24 cellular contexts compared by ENCODE assay signal in genomic region chr15:89099968-89100367, GRCh38. TPM values are rescaled to one million over a fixed set of nuclear protein-coding genes. Genes with fewer than 3 reads are reported as not detected.
DNase-seq lines count a peak whose midpoint lies in the region; ATAC-seq, FAIRE-seq and TF ChIP-seq lines count a peak whose summit lies in the region.
"Had no signal": no experiment of that assay in that cellular context is flagged by ENCODE, and none has a peak within 500 bp of the region (broad histone marks: within the 10 kb centered on the region; RNA-seq: fewer than 3 reads in every experiment).

No MANE protein-coding gene starts in this region.

- no peaks in the 10 kb centered on the region for H3K9me3 Mint-ChIP-seq in natural killer cell
- H3K9me3 Mint-ChIP-seq: naive B cell, T-cell had no signal

- TF ChIP-seq CTCF in bronchial epithelial cell (IDR thresholded peaks at IDR 0.05; ENCODE audit: insufficient read depth, low read length, severe bottlenecking) (no peak), natural killer cell (IDR thresholded peaks at IDR 0.05) (no peak), uterus (IDR thresholded peaks at IDR 0.05) (no peak)

- no peak overlapping the region for H3K4me3 Mint-ChIP-seq in natural killer cell
- H3K4me3 Mint-ChIP-seq: naive B cell, T-cell had no signal

- TF ChIP-seq POLR2A in uterus (IDR thresholded peaks at IDR 0.05): no peak

- H3K36me3 Mint-ChIP-seq in natural killer cell: peaks cover 7% of the 10 kb centered on the region

- ATAC-seq in right cardiac atrium (no peak), Right ventricle myocardium superior (ENCODE audit: poor library complexity) (no peak), natural killer cell (no peak)
- ATAC-seq: pancreas, T-cell had no signal

- H3K4me1 Mint-ChIP-seq in natural killer cell: peaks cover 52 to 55% of the 10 kb centered on the region in 2 donors

- H3K27me3 Mint-ChIP-seq in natural killer cell (ENCODE audit: low read depth in 2 of 2): no peaks in the 10 kb centered on the region
- H3K27me3 Mint-ChIP-seq: naive B cell, T-cell had no signal

- no peaks in the 10 kb centered on the region for H3K27me3 ChIP-seq in right cardiac atrium (ENCODE audit: control insufficient read depth, insufficient read depth)
- H3K27me3 ChIP-seq in bronchial epithelial cell (ENCODE audit: control insufficient read depth, insufficient read depth, low read length): no peaks in the 10 kb centered on the region
- no peaks in the 10 kb centered on the region for H3K27me3 ChIP-seq in uterus
- H3K27me3 ChIP-seq: BLaER1, pancreas, SJCRH30 had no signal

- H3K27ac ChIP-seq in right cardiac atrium (ENCODE audit: low read length) (peak overlapping the region; percentile 6), uterus (peak overlapping the region; percentile 9 to 88)
- H3K27ac ChIP-seq: BLaER1, SJCRH30 had no signal

- H3K4me1 ChIP-seq in right cardiac atrium (ENCODE audit: control insufficient read depth, insufficient read depth, low read length): peaks cover 29% of the 10 kb centered on the region
- peaks cover 31 to 41% of the 10 kb centered on the region in 2 donors for H3K4me1 ChIP-seq in uterus
- H3K4me1 ChIP-seq: BLaER1 had no signal

- DNase-seq in right cardiac atrium (no peak), Right ventricle myocardium superior (no peak), bronchial epithelial cell (ENCODE audit: low read depth) (peak; percentile 68), natural killer cell (no peak), uterus (no peak), NCI-H2029 treated with DMSO at 0.1 percent for 48 hours (lab: John Stamatoyannopoulos, UW) (no peak), inferior parietal cortex (ENCODE audit: extremely low spot score) (no peak)
- DNase-seq in activated CD4-positive, alpha-beta T cell treated with anti-CD3 and anti-CD28 coated beads for 4 hours: no peak
- DNase-seq: ACHN; activated CD4-positive, alpha-beta T cell treated with anti-CD3 and anti-CD28 coated beads for 1 hour; activated gamma-delta T cell; COR-L47; DMS79; GF-D8; KBM-7; MM.1S; naive B cell; NCI-H1417 treated with DMSO at 0.1 percent for 48 hours; pancreas; SJCRH30; T-cell had no signal

- FAIRE-seq in bronchial epithelial cell (lab: Jason Lieb, UNC): no peak
- FAIRE-seq: colon, pancreas, TTC549 had no signal

- 98% methylated on average over 3 of the region's 3 CpGs for WGBS in right cardiac atrium

- intact Hi-C loops in right cardiac atrium (cut with DNase I): no loop called here
- intact Hi-C loops in Right ventricle myocardium superior (cut with DNase I): no loop called here
- intact Hi-C loops in natural killer cell (cut with micrococcal nuclease): loop anchor here (10.0 kb wide), 1 partner anchor 75 kb away; no protein-coding TSS in a partner anchor
- intact Hi-C loops in uterus (cut with DNase I; ENCODE audit: low total_unique reads): no loop called here

- H3K27ac Mint-ChIP-seq in natural killer cell: peak overlapping the region; percentile 19 to 89
- H3K27ac Mint-ChIP-seq: naive B cell, T-cell had no signal

- H3K4me3 ChIP-seq in right cardiac atrium (ENCODE audit: low read length) (no peak overlapping the region), bronchial epithelial cell (ENCODE audit: low read depth, low read length) (no peak overlapping the region), uterus (no peak overlapping the region)
- H3K4me3 ChIP-seq: BLaER1, pancreas, SJCRH30 had no signal

- H3K36me3 ChIP-seq in bronchial epithelial cell (ENCODE audit: control insufficient read depth, insufficient read depth, low read length) (peaks cover 1% of the 10 kb centered on the region), uterus (no peaks in the 10 kb centered on the region)
- H3K36me3 ChIP-seq: SJCRH30 had no signal

- H3K9me3 ChIP-seq in right cardiac atrium (ENCODE audit: control insufficient read depth, low read length) (no peaks in the 10 kb centered on the region), uterus (no peaks in the 10 kb centered on the region)
- H3K9me3 ChIP-seq: BLaER1, pancreas, SJCRH30 had no signal

RNA-seq across cellular contexts. Expression of gene ABHD2, which starts 11.7 kb away (rescaled TPM):
- 100 to 1,000 TPM; 108 to 179 (median 114) TPM for total RNA-seq in right cardiac atrium
- polyA plus RNA-seq in right cardiac atrium: 21.8 TPM
- 59.4 TPM for total RNA-seq in Right ventricle myocardium superior
- 33.5 and 35.5 TPM in 2 replicates for total RNA-seq in bronchial epithelial cell
- total RNA-seq in natural killer cell: 100 to 1,000 TPM; 187 to 236 (median 191) TPM
- 100 to 1,000 TPM in 1 of 4 donors, 10 to 100 TPM in 3; 27.4 to 117 (median 54.2) TPM for total RNA-seq in uterus
